In the genomic region with DNA sequence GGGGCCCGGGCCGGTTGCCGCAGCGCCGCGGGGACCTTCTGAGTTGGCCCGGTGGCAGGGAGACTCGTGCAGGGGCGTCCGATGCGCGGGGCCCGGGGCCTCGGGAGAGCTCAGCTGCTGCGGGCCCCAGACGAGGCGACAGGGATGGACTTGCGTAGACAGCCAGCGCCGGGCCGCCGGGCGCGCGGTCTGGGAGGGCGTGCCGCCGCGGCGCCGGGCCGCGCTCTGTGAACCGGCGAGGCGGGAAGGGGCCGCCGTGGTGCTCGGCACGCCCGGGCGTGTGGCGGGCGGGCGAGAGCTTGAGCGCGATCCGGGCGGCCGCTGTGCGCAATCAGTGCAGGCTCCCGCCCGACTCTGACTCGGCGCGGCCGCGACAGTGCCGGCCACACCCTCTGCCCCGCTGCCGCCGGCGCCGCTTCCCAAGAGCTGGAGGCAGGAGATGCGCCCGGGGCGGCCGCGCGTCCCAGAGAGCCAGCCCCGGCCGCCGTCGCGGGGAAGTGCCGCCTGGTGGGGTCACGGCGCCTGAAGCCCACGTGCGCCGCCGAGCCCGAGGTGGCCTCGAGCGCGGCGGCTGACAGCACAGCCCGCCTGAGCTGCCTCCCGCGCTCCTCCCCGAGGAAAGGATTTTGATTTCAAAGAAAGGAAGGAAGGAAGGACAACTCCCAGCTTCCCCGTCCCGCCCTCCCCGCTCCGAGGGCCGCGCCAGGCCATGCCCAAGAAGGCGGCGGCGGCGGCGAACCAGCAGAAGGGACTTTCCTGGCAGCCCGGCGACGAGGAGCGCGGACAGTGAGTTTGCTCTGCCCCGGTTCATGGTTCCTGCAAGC, we compare ENCODE assay signal across 8 cellular contexts. TPM values are rescaled to one million over a fixed set of nuclear protein-coding genes. Genes with fewer than 3 reads are reported as not detected.
DNase-seq lines count a peak whose midpoint lies in the region; ATAC-seq and TF ChIP-seq lines count a peak whose summit lies in the region.

No MANE protein-coding gene starts in this region.

- no peak for TF ChIP-seq POLR2A in Peyer's patch (IDR thresholded peaks at IDR 0.05)

- peaks cover 45% of the 10 kb centered on the region for H3K4me1 Mint-ChIP-seq in activated naive CD4-positive, alpha-beta T cell treated with anti-CD3 and anti-CD28 coated beads for 36 hours (ENCODE audit: low read depth)
- H3K4me1 Mint-ChIP-seq in glutamatergic neuron (ENCODE audit: low read depth, unreplicated experiment): peaks cover 14% of the 10 kb centered on the region

- H3K27me3 ChIP-seq in Peyer's patch (no peaks in the 10 kb centered on the region), osteoblast (ENCODE audit: insufficient read depth, low read length) (no peaks in the 10 kb centered on the region)

- peaks cover 12% of the 10 kb centered on the region for H4K20me1 ChIP-seq in osteoblast (ENCODE audit: insufficient read depth, low read length)

- H2AFZ ChIP-seq in osteoblast (ENCODE audit: low read length): peak overlapping the region; percentile 74

- peak overlapping the region; percentile 71 to 95 (median 81) for H3K4me3 ChIP-seq in Peyer's patch
- H3K4me3 ChIP-seq in osteoblast (ENCODE audit: insufficient read depth, low read length): peak overlapping the region; percentile 92

- H3K36me3 Mint-ChIP-seq in activated naive CD4-positive, alpha-beta T cell treated with anti-CD3 and anti-CD28 coated beads for 36 hours (ENCODE audit: low read depth): peaks cover 12% of the 10 kb centered on the region
- H3K36me3 Mint-ChIP-seq in glutamatergic neuron (ENCODE audit: unreplicated experiment): no peaks in the 10 kb centered on the region

- H3K9me3 ChIP-seq in Peyer's patch (no peaks in the 10 kb centered on the region), osteoblast (ENCODE audit: low read depth, low read length) (no peaks in the 10 kb centered on the region)

- H3K4me3 Mint-ChIP-seq in activated naive CD4-positive, alpha-beta T cell treated with anti-CD3 and anti-CD28 coated beads for 36 hours: peak overlapping the region; percentile 86
- H3K4me3 Mint-ChIP-seq in glutamatergic neuron (ENCODE audit: unreplicated experiment): peak overlapping the region; percentile 46

- H3K4me1 ChIP-seq in Peyer's patch (peaks cover 0 to 24% (median 7%) of the 10 kb centered on the region in 4 donors), osteoblast (ENCODE audit: insufficient read depth, low read length) (peaks cover 14% of the 10 kb centered on the region)

- DNase-seq in AG08396 (ENCODE audit: low spot score) (peak; percentile 77), Peyer's patch (peak; percentile 63 to 81 (median 76)), glutamatergic neuron (peak; percentile 72), osteoblast (ENCODE audit: insufficient read length, low spot score, missing footprints) (peak; percentile 93), DMS79 (lab: John Stamatoyannopoulos, UW) (no peak)
- DNase-seq in activated naive CD4-positive, alpha-beta T cell treated with anti-CD3 and anti-CD28 coated beads for 36 hours: peak; percentile 52

- no peak for TF ChIP-seq CTCF in Peyer's patch (IDR thresholded peaks at IDR 0.05)
- no peak for TF ChIP-seq CTCF in glutamatergic neuron (IDR thresholded peaks at IDR 0.05; ENCODE audit: partially characterized antibody, unreplicated experiment)
- no peak for TF ChIP-seq CTCF in osteoblast (IDR thresholded peaks at IDR 0.05; ENCODE audit: extremely low read depth, low read depth, low read length)

- H3K27me3 Mint-ChIP-seq in activated naive CD4-positive, alpha-beta T cell treated with anti-CD3 and anti-CD28 coated beads for 36 hours (ENCODE audit: low read depth): no peaks in the 10 kb centered on the region
- H3K27me3 Mint-ChIP-seq in glutamatergic neuron (ENCODE audit: unreplicated experiment): peaks cover 5% of the 10 kb centered on the region

- peak overlapping the region; percentile 84 for H3K27ac Mint-ChIP-seq in activated naive CD4-positive, alpha-beta T cell treated with anti-CD3 and anti-CD28 coated beads for 36 hours
- no peak overlapping the region for H3K27ac Mint-ChIP-seq in glutamatergic neuron (ENCODE audit: unreplicated experiment)

- H3K4me2 ChIP-seq in osteoblast (ENCODE audit: insufficient read depth, low read length): peak overlapping the region; percentile 84

- H3K36me3 ChIP-seq in Peyer's patch (peaks cover 0 to 4% (median 0%) of the 10 kb centered on the region in 3 donors), osteoblast (ENCODE audit: insufficient read depth, low read length) (peaks cover 6% of the 10 kb centered on the region)

- CTCF ChIA-PET in activated naive CD4-positive, alpha-beta T cell treated with anti-CD3 and anti-CD28 coated beads for 36 hours (lab: Charles Lee): interaction anchor here (1.0 to 1.4 kb wide), 2 partner anchors 106 to 273 kb away, joined by 3 read pairs; no protein-coding TSS in a partner anchor

- H3K9me3 Mint-ChIP-seq in activated naive CD4-positive, alpha-beta T cell treated with anti-CD3 and anti-CD28 coated beads for 36 hours: peaks cover 2% of the 10 kb centered on the region
- peaks cover 8% of the 10 kb centered on the region for H3K9me3 Mint-ChIP-seq in glutamatergic neuron (ENCODE audit: unreplicated experiment)

- ATAC-seq in GM18858 (IDR thresholded peaks at IDR 0.05; ENCODE audit: unreplicated experiment) (peak; percentile 23), HG03039 (IDR thresholded peaks at IDR 0.05; ENCODE audit: unreplicated experiment) (peak; percentile 30)

- H3K79me2 ChIP-seq in osteoblast (ENCODE audit: insufficient read depth, low read length): peaks cover 46% of the 10 kb centered on the region

- H3K27ac ChIP-seq in Peyer's patch (peak overlapping the region; percentile 92 to 99 (median 98)), osteoblast (ENCODE audit: low read depth, low read length) (peak overlapping the region; percentile 72)

- intact Hi-C loops in activated naive CD4-positive, alpha-beta T cell treated with anti-CD3 and anti-CD28 coated beads for 36 hours (cut with micrococcal nuclease): loop anchor here (1.0 to 5.0 kb wide), 5 partner anchors 22 to 1046 kb away; partner anchors contain the start of genes BCL2A1, MEX3B and STARD5

RNA-seq across cellular contexts. Expression of gene TLNRD1, which starts 0.7 kb away (rescaled TPM):
- 10 to 100 TPM; 15.4 to 25.6 (median 19.5) TPM for total RNA-seq in Peyer's patch
- total RNA-seq in activated naive CD4-positive, alpha-beta T cell treated with anti-CD3 and anti-CD28 coated beads for 36 hours: 10 to 100 TPM; 15.9 to 16.6 TPM
- total RNA-seq in glutamatergic neuron (ENCODE audit: unreplicated experiment): 35.5 TPM
- 7.1 and 7.6 TPM in 2 replicates for total RNA-seq in osteoblast

RNA-seq across cellular contexts. Expression of gene MESD, which starts 11.8 kb away (rescaled TPM):
- total RNA-seq in Peyer's patch: 10 to 100 TPM; 20.3 to 48.7 (median 27.1) TPM
- 10 to 100 TPM; 12.5 to 15.1 TPM for total RNA-seq in activated naive CD4-positive, alpha-beta T cell treated with anti-CD3 and anti-CD28 coated beads for 36 hours
- total RNA-seq in glutamatergic neuron (ENCODE audit: unreplicated experiment): 21.9 TPM
- total RNA-seq in osteoblast: 16.6 and 18.6 TPM in 2 replicates
